In genomic region chr5:6378128-6379023, GRCh38 we compare ENCODE assay signal across 8 cellular contexts. TPM values are rescaled to one million over a fixed set of nuclear protein-coding genes. Genes with fewer than 3 reads are reported as not detected.
DNase-seq lines count a peak whose midpoint lies in the region; ATAC-seq and TF ChIP-seq lines count a peak whose summit lies in the region.

TSS of gene MED10 (minus strand) at chr5:6378547. CDS start at chr5:6378483, 64 bp downstream.

- H3K4me3 ChIP-seq in epithelial cell of proximal tubule (ENCODE audit: low read depth, low read length) (peak within 1 kb of the TSS; percentile 97), mucosa of rectum (ENCODE audit: low read length in 2 of 2) (peak within 1 kb of the TSS; percentile 89 to 93)

- peak; percentile 96 for ATAC-seq in GM21529 (IDR thresholded peaks at IDR 0.05; ENCODE audit: unreplicated experiment)

- H3K36me3 Mint-ChIP-seq in IgD-negative memory B cell, result peaks cover 4% of the 10 kb centered on the region

- peak within 1 kb of the TSS; percentile 81 to 90 for H3K9ac ChIP-seq in mucosa of rectum (ENCODE audit: low read depth in 1 of 2, low read length in 2 of 2)

- H3K4me1 Mint-ChIP-seq in IgD-negative memory B cell, result peaks cover 10 to 29% (median 27%) of the 10 kb centered on the region in 3 donors

- H3K4me1 ChIP-seq in mucosa of rectum (ENCODE audit: control insufficient read depth in 2 of 2, insufficient read depth in 2 of 2, low read length in 2 of 2), result peaks cover 5 to 9% of the 10 kb centered on the region in 2 donors

- H3K9me3 Mint-ChIP-seq in IgD-negative memory B cell, result no peaks in the 10 kb centered on the region

- no peak for TF ChIP-seq CTCF in epithelial cell of proximal tubule (conservative IDR thresholded peaks at IDR 0.05; ENCODE audit: low read depth, low read length)

- peak within 1 kb of the TSS; percentile 96 to 100 (median 100) for H3K4me3 Mint-ChIP-seq in IgD-negative memory B cell

- DNase-seq in DMS 273 treated with DMSO at 0.1 percent for 48 hours (lab: John Stamatoyannopoulos, UW) (peak; percentile 80), OCI-M2 (lab: John Stamatoyannopoulos, UW; ENCODE audit: unreplicated experiment) (peak; percentile 45), activated T-cell treated with anti-CD3 and anti-CD28 coated beads for 4 hours (peak; percentile 94), epithelial cell of proximal tubule (ENCODE audit: low read depth) (peak; percentile 38)
- DNase-seq in stimulated activated CD8-positive, alpha-beta memory T cell treated with anti-CD3 and anti-CD28 coated beads, Interleukin-4, amount 100 ng/mL, for 48 hours, result peak; percentile 97

- H3K27ac Mint-ChIP-seq in IgD-negative memory B cell, result peak within 1 kb of the TSS; percentile 73 to 100 (median 95)

- no peaks in the 10 kb centered on the region for H3K9me3 ChIP-seq in mucosa of rectum (ENCODE audit: control insufficient read depth in 2 of 2, low read length in 2 of 2)

- H3K27me3 Mint-ChIP-seq in IgD-negative memory B cell, result no peaks in the 10 kb centered on the region

- peak within 1 kb of the TSS; percentile 79 to 88 for H3K27ac ChIP-seq in mucosa of rectum (ENCODE audit: low read depth in 2 of 2, low read length in 2 of 2)

- H3K36me3 ChIP-seq in mucosa of rectum (ENCODE audit: control insufficient read depth in 2 of 2, insufficient read depth in 2 of 2, low read length in 2 of 2), result peaks cover 22 to 36% of the 10 kb centered on the region in 2 donors

- peaks cover 2 to 3% of the 10 kb centered on the region in 2 donors for H3K27me3 ChIP-seq in mucosa of rectum (ENCODE audit: control insufficient read depth in 2 of 2, insufficient read depth in 2 of 2, low read length in 2 of 2)

RNA-seq across cellular contexts. Expression of gene MED10, which starts in this region (rescaled TPM):
- 114 TPM for polyA plus RNA-seq in IgD-negative memory B cell
- 28.3 and 38.3 TPM in 2 replicates for total RNA-seq in epithelial cell of proximal tubule

Comparison
In these comparisons a context has a peak if more than half of its experiments do, and no peak if none do; other contexts are left out.
1. Peak in every context shown above with its lines: DNase-seq, ATAC-seq, H3K4me3 ChIP-seq and H3K27ac ChIP-seq.
2. DNase-seq: peak in every context shown above with its lines; median percentile 97 in stimulated activated CD8-positive, alpha-beta memory T cell treated with anti-CD3 and anti-CD28 coated beads, Interleukin-4, amount 100 ng/mL, for 48 hours; 94 in activated T-cell treated with anti-CD3 and anti-CD28 coated beads for 4 hours; 80 in DMS 273 treated with DMSO at 0.1 percent for 48 hours; 45 in OCI-M2; 38 in epithelial cell of proximal tubule.